36 cellular contexts compared by ENCODE assay signal in the genomic region with DNA sequence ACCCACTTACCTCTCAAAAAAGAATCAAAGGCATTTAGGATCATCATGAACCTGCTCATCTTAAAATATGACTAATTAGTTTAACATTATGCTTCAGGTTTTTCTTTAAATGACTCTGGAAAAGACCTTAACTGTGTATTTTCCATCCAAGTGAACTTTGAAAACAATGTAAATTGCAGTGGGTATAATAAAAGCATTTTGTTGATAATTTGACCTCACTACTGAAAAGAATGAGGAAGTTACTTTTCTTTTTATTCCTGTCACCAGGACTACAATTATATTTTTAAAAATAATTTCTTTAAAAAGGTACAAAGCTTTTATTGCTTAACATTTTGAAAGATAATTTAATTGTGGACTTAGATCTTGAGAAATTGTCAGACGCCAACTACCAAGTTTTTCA.
"Had no signal": no experiment of that assay in that cellular context is flagged by ENCODE, and none has a peak within 500 bp of the region (broad histone marks: within the 10 kb centered on the region; RNA-seq: fewer than 3 reads in every experiment).

No MANE protein-coding gene starts in this region.

- H3K36me3 Mint-ChIP-seq: activated CD4-positive, alpha-beta memory T cell treated with anti-CD3 and anti-CD28 coated beads for 36 hours; activated CD8-positive, alpha-beta memory T cell treated with anti-CD3 and anti-CD28 coated beads, Interleukin-2, amount 10 ng/mL, durations not matched to agents 7 days and 5 days; activated naive CD4-positive, alpha-beta T cell treated with anti-CD3 and anti-CD28 coated beads, Interleukin-2, amount 50 U/mL, for 24 hours; activated naive CD8-positive, alpha-beta T cell treated with anti-CD3 and anti-CD28 coated beads for 36 hours had no signal

- H3K9me3 ChIP-seq: adrenal gland, body of pancreas, esophagus squamous epithelium, gastroesophageal sphincter had no signal

- H3K4me3 Mint-ChIP-seq: activated CD4-positive, alpha-beta memory T cell treated with anti-CD3 and anti-CD28 coated beads for 36 hours; activated CD4-positive, alpha-beta T cell treated with anti-CD3 and anti-CD28 coated beads for 36 hours; activated CD4-positive, alpha-beta T cell treated with anti-CD3 and anti-CD28 coated beads, Interleukin-2, amount 10 ng/mL, durations not matched to agents 24 days and 14 days; activated CD8-positive, alpha-beta memory T cell treated with anti-CD3 and anti-CD28 coated beads, Interleukin-2, amount 10 ng/mL, durations not matched to agents 7 days and 5 days; activated CD8-positive, alpha-beta T cell treated with anti-CD3 and anti-CD28 coated beads, Interleukin-2, amount 10 ng/mL, durations not matched to agents 7 days and 5 days; activated naive CD4-positive, alpha-beta T cell treated with anti-CD3 and anti-CD28 coated beads for 36 hours; activated naive CD4-positive, alpha-beta T cell treated with anti-CD3 and anti-CD28 coated beads, Interleukin-2, amount 50 U/mL, for 24 hours; activated naive CD8-positive, alpha-beta T cell treated with anti-CD3 and anti-CD28 coated beads for 36 hours; activated naive CD8-positive, alpha-beta T cell treated with anti-CD3 and anti-CD28 coated beads, Interleukin-2, amount 50 U/mL, for 24 hours; activated T-helper 1 cell treated with anti-CD3 and anti-CD28 coated beads, Interleukin-12 subunit alpha, Interleukin-12 subunit beta, Interleukin-2, Interleukin-4 antibody, amounts not matched to agents 30 ng/mL and 10 ng/mL and 1 ng/mL, durations not matched to agents 14 hours and 24 hours and 36 hours; dendritic cell treated with granulocyte-macrophage colony-stimulating factor and Interleukin-4, amounts not matched to agents 40 ng/mL and 50 ng/mL, for 4 days; endodermal cell; T-helper 17 cell; T-helper 2 cell treated with Interferon-gamma antibody and Interleukin-4, amounts not matched to agents 5 μg/mL and 100 μg/mL, for 36 hours had no signal

- H3K4me3 ChIP-seq: adrenal gland, body of pancreas, coronary artery, dorsolateral prefrontal cortex, esophagus squamous epithelium, gastroesophageal sphincter, heart right ventricle had no signal

- ATAC-seq: activated CD4-positive, alpha-beta T cell treated with anti-CD3 and anti-CD28 coated beads for 36 hours; activated CD8-positive, alpha-beta memory T cell treated with anti-CD3 and anti-CD28 coated beads, Interleukin-2, amount 10 ng/mL, durations not matched to agents 7 days and 5 days; activated CD8-positive, alpha-beta T cell treated with anti-CD3 and anti-CD28 coated beads, Interleukin-2, amount 10 ng/mL, durations not matched to agents 7 days and 5 days; activated naive CD8-positive, alpha-beta T cell treated with anti-CD3 and anti-CD28 coated beads, Interleukin-2, amount 50 U/mL, for 24 hours; body of pancreas; gastroesophageal sphincter; heart right ventricle; T-helper 17 cell had no signal

- H3K27me3 Mint-ChIP-seq: activated CD4-positive, alpha-beta memory T cell treated with anti-CD3 and anti-CD28 coated beads for 36 hours; activated CD4-positive, alpha-beta T cell treated with anti-CD3 and anti-CD28 coated beads for 36 hours; activated CD4-positive, alpha-beta T cell treated with anti-CD3 and anti-CD28 coated beads, Interleukin-2, amount 10 ng/mL, durations not matched to agents 24 days and 14 days; activated CD8-positive, alpha-beta memory T cell treated with anti-CD3 and anti-CD28 coated beads, Interleukin-2, amount 10 ng/mL, durations not matched to agents 7 days and 5 days; activated naive CD4-positive, alpha-beta T cell treated with anti-CD3 and anti-CD28 coated beads, Interleukin-2, amount 50 U/mL, for 24 hours; activated naive CD8-positive, alpha-beta T cell treated with anti-CD3 and anti-CD28 coated beads for 36 hours; activated naive CD8-positive, alpha-beta T cell treated with anti-CD3 and anti-CD28 coated beads, Interleukin-2, amount 50 U/mL, for 24 hours; dendritic cell treated with granulocyte-macrophage colony-stimulating factor and Interleukin-4, amounts not matched to agents 40 ng/mL and 50 ng/mL, for 4 days; T-helper 17 cell had no signal

- H3K27ac Mint-ChIP-seq: activated CD4-positive, alpha-beta memory T cell treated with anti-CD3 and anti-CD28 coated beads for 36 hours; activated CD4-positive, alpha-beta T cell treated with anti-CD3 and anti-CD28 coated beads for 36 hours; activated CD4-positive, alpha-beta T cell treated with anti-CD3 and anti-CD28 coated beads, Interleukin-2, amount 10 ng/mL, durations not matched to agents 24 days and 14 days; activated CD8-positive, alpha-beta memory T cell treated with anti-CD3 and anti-CD28 coated beads, Interleukin-2, amount 10 ng/mL, durations not matched to agents 7 days and 5 days; activated CD8-positive, alpha-beta T cell treated with anti-CD3 and anti-CD28 coated beads, Interleukin-2, amount 10 ng/mL, durations not matched to agents 7 days and 5 days; activated naive CD4-positive, alpha-beta T cell treated with anti-CD3 and anti-CD28 coated beads for 36 hours; activated naive CD4-positive, alpha-beta T cell treated with anti-CD3 and anti-CD28 coated beads, Interleukin-2, amount 50 U/mL, for 24 hours; activated naive CD8-positive, alpha-beta T cell treated with anti-CD3 and anti-CD28 coated beads for 36 hours; activated naive CD8-positive, alpha-beta T cell treated with anti-CD3 and anti-CD28 coated beads, Interleukin-2, amount 50 U/mL, for 24 hours; activated T-helper 1 cell treated with anti-CD3 and anti-CD28 coated beads, Interleukin-12 subunit alpha, Interleukin-12 subunit beta, Interleukin-2, Interleukin-4 antibody, amounts not matched to agents 30 ng/mL and 10 ng/mL and 1 ng/mL, durations not matched to agents 14 hours and 24 hours and 36 hours; activated T-helper 2 cell treated with anti-CD3 and anti-CD28 coated beads, Interferon-gamma antibody, Interleukin-2, Interleukin-4, amounts not matched to agents 10 μg/mL and 5 μg/mL and 100 μg/mL, durations not matched to agents 14 hours and 24 hours and 36 hours; dendritic cell treated with granulocyte-macrophage colony-stimulating factor and Interleukin-4, amounts not matched to agents 40 ng/mL and 50 ng/mL, for 4 days; endodermal cell; T-helper 17 cell; T-helper 2 cell treated with Interferon-gamma antibody and Interleukin-4, amounts not matched to agents 5 μg/mL and 100 μg/mL, for 36 hours had no signal

- H3K27ac ChIP-seq: adrenal gland, coronary artery, dorsolateral prefrontal cortex, esophagus squamous epithelium, gastroesophageal sphincter, heart right ventricle had no signal

- H3K4me1 ChIP-seq: adrenal gland, body of pancreas, esophagus squamous epithelium, gastroesophageal sphincter, heart right ventricle had no signal

- H3K27me3 ChIP-seq: adrenal gland, body of pancreas, esophagus squamous epithelium, gastroesophageal sphincter, heart right ventricle had no signal

- H3K4me1 Mint-ChIP-seq: activated CD4-positive, alpha-beta T cell treated with anti-CD3 and anti-CD28 coated beads for 36 hours; activated CD8-positive, alpha-beta memory T cell treated with anti-CD3 and anti-CD28 coated beads, Interleukin-2, amount 10 ng/mL, durations not matched to agents 7 days and 5 days; activated naive CD4-positive, alpha-beta T cell treated with anti-CD3 and anti-CD28 coated beads, Interleukin-2, amount 50 U/mL, for 24 hours; activated naive CD8-positive, alpha-beta T cell treated with anti-CD3 and anti-CD28 coated beads for 36 hours; endodermal cell; T-helper 17 cell had no signal

- H3K36me3 ChIP-seq: adrenal gland, esophagus squamous epithelium, gastroesophageal sphincter, heart right ventricle had no signal

- H3K9me3 Mint-ChIP-seq: activated CD4-positive, alpha-beta T cell treated with anti-CD3 and anti-CD28 coated beads, Interleukin-2, amount 10 ng/mL, durations not matched to agents 24 days and 14 days; activated naive CD4-positive, alpha-beta T cell treated with anti-CD3 and anti-CD28 coated beads for 36 hours; activated naive CD8-positive, alpha-beta T cell treated with anti-CD3 and anti-CD28 coated beads for 36 hours; activated naive CD8-positive, alpha-beta T cell treated with anti-CD3 and anti-CD28 coated beads, Interleukin-2, amount 50 U/mL, for 24 hours; activated T-helper 1 cell treated with anti-CD3 and anti-CD28 coated beads, Interleukin-12 subunit alpha, Interleukin-12 subunit beta, Interleukin-2, Interleukin-4 antibody, amounts not matched to agents 30 ng/mL and 10 ng/mL and 1 ng/mL, durations not matched to agents 14 hours and 24 hours and 36 hours; activated T-helper 2 cell treated with anti-CD3 and anti-CD28 coated beads, Interferon-gamma antibody, Interleukin-2, Interleukin-4, amounts not matched to agents 10 μg/mL and 5 μg/mL and 100 μg/mL, durations not matched to agents 14 hours and 24 hours and 36 hours; dendritic cell treated with granulocyte-macrophage colony-stimulating factor and Interleukin-4, amounts not matched to agents 40 ng/mL and 50 ng/mL, for 4 days; T-helper 2 cell treated with Interferon-gamma antibody and Interleukin-4, amounts not matched to agents 5 μg/mL and 100 μg/mL, for 36 hours had no signal

- DNase-seq: activated CD4-positive, alpha-beta memory T cell treated with anti-CD3 and anti-CD28 coated beads for 36 hours; activated CD4-positive, alpha-beta T cell treated with anti-CD3 and anti-CD28 coated beads for 36 hours; activated CD4-positive, alpha-beta T cell treated with anti-CD3 and anti-CD28 coated beads, Interleukin-2, amount 10 ng/mL, durations not matched to agents 24 days and 14 days; activated CD4-positive, CD25-positive, alpha-beta regulatory T cell; activated CD4-positive, CD25-positive, alpha-beta regulatory T cell treated with anti-CD3 and anti-CD28 coated beads, Interleukin-2, amount 50 U/mL, for 72 hours; activated CD8-positive, alpha-beta memory T cell treated with anti-CD3 and anti-CD28 coated beads, Interleukin-2, amount 10 ng/mL, durations not matched to agents 7 days and 5 days; activated CD8-positive, alpha-beta memory T cell treated with anti-CD3 and anti-CD28 coated beads, Interleukin-2, amount 50 U/mL, for 4 hours; activated CD8-positive, alpha-beta T cell treated with anti-CD3 and anti-CD28 coated beads, Interleukin-2, amount 10 ng/mL, durations not matched to agents 7 days and 5 days; activated effector memory CD4-positive, alpha-beta T cell treated with anti-CD3 and anti-CD28 coated beads, Interleukin-2, amount 50 U/mL, for 16 hours; activated naive CD4-positive, alpha-beta T cell treated with anti-CD3 and anti-CD28 coated beads for 36 hours; activated naive CD8-positive, alpha-beta T cell treated with anti-CD3 and anti-CD28 coated beads for 36 hours; activated naive CD8-positive, alpha-beta T cell treated with anti-CD3 and anti-CD28 coated beads, Interleukin-2, amount 50 U/mL, for 24 hours; activated T-cell treated with anti-CD3 and anti-CD28 coated beads, Interleukin-2, amount 50 U/mL, for 1 hour; activated T-cell treated with anti-CD3 and anti-CD28 coated beads, Interleukin-2, amount 50 U/mL, for 48 hours; adrenal gland; amygdala; aorta; body of pancreas; central memory CD4-positive, alpha-beta T cell; cerebellar nuclear complex; dorsolateral prefrontal cortex; effector memory CD4-positive, alpha-beta T cell; endodermal cell; esophagus squamous epithelium; foreskin melanocyte; heart right ventricle; T-helper 1 cell; T-helper 17 cell; T1000 had no signal
